ENCODE assay signal across 14 cellular contexts in the genomic region with DNA sequence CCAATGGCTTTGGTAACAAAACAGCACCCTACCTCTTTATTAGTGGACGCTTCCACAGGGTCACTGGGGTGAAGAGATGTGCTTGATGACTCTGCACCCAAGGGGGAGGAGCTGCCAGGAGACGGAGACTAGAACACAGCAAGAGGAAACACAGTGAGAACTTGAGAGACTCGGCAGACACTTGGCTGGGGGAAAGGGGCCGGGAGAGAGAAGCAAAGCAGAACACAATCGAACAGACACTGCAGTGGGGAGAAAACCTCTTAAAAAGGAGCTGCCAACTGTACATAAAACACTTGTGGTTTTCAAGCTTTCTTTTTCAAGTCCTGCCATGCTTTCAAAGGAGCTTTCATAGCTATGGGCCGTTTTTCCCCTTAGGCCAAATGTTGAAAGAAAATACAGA.
DNase-seq lines count a peak whose midpoint lies in the region; ATAC-seq and TF ChIP-seq lines count a peak whose summit lies in the region.
"Had no signal": no experiment of that assay in that cellular context is flagged by ENCODE, and none has a peak within 500 bp of the region (broad histone marks: within the 10 kb centered on the region; RNA-seq: fewer than 3 reads in every experiment).

No MANE protein-coding gene starts in this region.

- H3K27ac Mint-ChIP-seq in activated CD4-positive, alpha-beta T cell treated with anti-CD3 and anti-CD28 coated beads, Interleukin-2, amount 10 ng/mL, durations not matched to agents 7 days and 5 days = peak overlapping the region; percentile 74
- H3K27ac Mint-ChIP-seq in mesothelial cell of epicardium = peak overlapping the region; percentile 5
- H3K27ac Mint-ChIP-seq: WTC11 had no signal

- peaks cover 29% of the 10 kb centered on the region for H3K4me1 Mint-ChIP-seq in activated CD4-positive, alpha-beta T cell treated with anti-CD3 and anti-CD28 coated beads, Interleukin-2, amount 10 ng/mL, durations not matched to agents 7 days and 5 days
- H3K4me1 Mint-ChIP-seq in mesothelial cell of epicardium = peaks cover 20% of the 10 kb centered on the region

- H3K27me3 Mint-ChIP-seq in activated CD4-positive, alpha-beta T cell treated with anti-CD3 and anti-CD28 coated beads, Interleukin-2, amount 10 ng/mL, durations not matched to agents 7 days and 5 days = peaks cover 5% of the 10 kb centered on the region
- H3K27me3 Mint-ChIP-seq in mesothelial cell of epicardium (ENCODE audit: low read depth) = no peaks in the 10 kb centered on the region

- no peak for TF ChIP-seq CTCF in mesothelial cell of epicardium (IDR thresholded peaks at IDR 0.05; ENCODE audit: unreplicated experiment)
- TF ChIP-seq CTCF in GM10266 (IDR thresholded peaks at IDR 0.05; ENCODE audit: control insufficient read depth, insufficient read depth, low read depth, missing control alignments) = no peak

- H3K36me3 Mint-ChIP-seq in activated CD4-positive, alpha-beta T cell treated with anti-CD3 and anti-CD28 coated beads, Interleukin-2, amount 10 ng/mL, durations not matched to agents 7 days and 5 days (ENCODE audit: low read depth) = no peaks in the 10 kb centered on the region
- no peaks in the 10 kb centered on the region for H3K36me3 Mint-ChIP-seq in mesothelial cell of epicardium

- H3K9me3 Mint-ChIP-seq in activated CD4-positive, alpha-beta T cell treated with anti-CD3 and anti-CD28 coated beads, Interleukin-2, amount 10 ng/mL, durations not matched to agents 7 days and 5 days = no peaks in the 10 kb centered on the region
- no peaks in the 10 kb centered on the region for H3K9me3 Mint-ChIP-seq in mesothelial cell of epicardium

- CTCF ChIA-PET in activated CD4-positive, alpha-beta T cell treated with anti-CD3 and anti-CD28 coated beads, Interleukin-2, amount 10 ng/mL, durations not matched to agents 7 days and 5 days (lab: Charles Lee) = interaction anchor here (0.7 to 1.6 kb wide), 2 partner anchors 13 to 101 kb away, joined by 3 to 6 read pairs; no protein-coding TSS in a partner anchor

- ATAC-seq in GM21723 (IDR thresholded peaks at IDR 0.05; ENCODE audit: unreplicated experiment) = no peak
- ATAC-seq: left ventricle myocardium superior had no signal

- DNase-seq in NK-92 treated with Interleukin-12 subunit alpha and Interleukin-12 subunit beta, amount 100 ng/mL, for 24 hours (lab: John Stamatoyannopoulos, UW) = peak; percentile 69
- no peak for DNase-seq in NK-92 (lab: John Stamatoyannopoulos, UW; ENCODE audit: unreplicated experiment)
- peak; percentile 77 for DNase-seq in DMS79 treated with DMSO at 0.1 percent for 48 hours (lab: John Stamatoyannopoulos, UW)
- peak; percentile 43 for DNase-seq in activated CD4-positive, alpha-beta T cell treated with anti-CD3 and anti-CD28 coated beads, Interleukin-2, amount 10 ng/mL, durations not matched to agents 7 days and 5 days
- DNase-seq in mesothelial cell of epicardium (ENCODE audit: low spot score in 2 of 2, unreplicated experiment in 2 of 2) = no peak
- no peak for DNase-seq in DMS153 treated with DMSO at 0.1 percent for 48 hours (lab: John Stamatoyannopoulos, UW; ENCODE audit: unreplicated experiment)
- no peak for DNase-seq in GM10266 (ENCODE audit: extremely low spot score)
- DNase-seq: Caco-2, GF-D8, left ventricle myocardium superior, NCI-H1694, PC-9 had no signal

- POLR2A ChIA-PET in activated CD4-positive, alpha-beta T cell treated with anti-CD3 and anti-CD28 coated beads, Interleukin-2, amount 10 ng/mL, durations not matched to agents 7 days and 5 days (lab: Charles Lee) = no interaction called here

- no peak overlapping the region for H3K4me3 Mint-ChIP-seq in activated CD4-positive, alpha-beta T cell treated with anti-CD3 and anti-CD28 coated beads, Interleukin-2, amount 10 ng/mL, durations not matched to agents 7 days and 5 days
- H3K4me3 Mint-ChIP-seq in mesothelial cell of epicardium = no peak overlapping the region

Comparison
In these comparisons a context has a peak if more than half of its experiments do, and no peak if none do; other contexts are left out.
1. DNase-seq: peak in NK-92 treated with Interleukin-12 subunit alpha and Interleukin-12 subunit beta, amount 100 ng/mL, for 24 hours (single experiment), DMS79 treated with DMSO at 0.1 percent for 48 hours (single experiment) and activated CD4-positive, alpha-beta T cell treated with anti-CD3 and anti-CD28 coated beads, Interleukin-2, amount 10 ng/mL, durations not matched to agents 7 days and 5 days (single experiment); none in NK-92 (single experiment), mesothelial cell of epicardium (0 of 2), DMS153 treated with DMSO at 0.1 percent for 48 hours (single experiment) and GM10266 (single experiment).